8 cellular contexts compared by ENCODE assay signal in genomic region chr10:114026189-114027040, GRCh38. TPM values are rescaled to one million over a fixed set of nuclear protein-coding genes. Genes with fewer than 3 reads are reported as not detected.
DNase-seq lines count a peak whose midpoint lies in the region; ATAC-seq and TF ChIP-seq lines count a peak whose summit lies in the region.

No MANE protein-coding gene starts in this region.

- no peak for TF ChIP-seq CTCF in VCaP (conservative IDR thresholded peaks at IDR 0.05)

- peak overlapping the region; percentile 75 for H3K27ac ChIP-seq in VCaP

- peak; percentile 83 for DNase-seq in Daoy (ENCODE audit: low read depth)
- DNase-seq in lung microvascular endothelial cell (ENCODE audit: low read depth in 2 of 2): peak; percentile 58 to 78
- no peak for DNase-seq in ecto neural progenitor cell (ENCODE audit: low spot score)
- no peak for DNase-seq in NCI-H2029 treated with DMSO at 0.1 percent for 48 hours (lab: John Stamatoyannopoulos, UW)
- no peak for DNase-seq in NCI-H446 (lab: John Stamatoyannopoulos, UW)

- ATAC-seq in HG02981 (IDR thresholded peaks at IDR 0.05; ENCODE audit: unreplicated experiment) (peak; percentile 38), HG03175 (IDR thresholded peaks at IDR 0.05; ENCODE audit: unreplicated experiment) (no peak)

RNA-seq across cellular contexts. Expression of gene ADRB1, which starts 17.3 kb away (rescaled TPM):
- not detected in 2 replicates for total RNA-seq in Daoy (2014; rRNA removed; shearing (Covaris generic))
- total RNA-seq in lung microvascular endothelial cell: 10.5 and 54.4 TPM in 2 replicates

Comparison
In these comparisons a context has a peak if more than half of its experiments do, and no peak if none do; other contexts are left out.
1. DNase-seq: peak in Daoy (single experiment) and lung microvascular endothelial cell (2 of 2); none in ecto neural progenitor cell (single experiment), NCI-H2029 treated with DMSO at 0.1 percent for 48 hours (single experiment) and NCI-H446 (0 of 2).
2. RNA of gene ADRB1, which starts 17.3 kb away (total RNA-seq): 10.5 to 54.4 TPM in lung microvascular endothelial cell; not detected in Daoy; every median in the first group is over 10 times any median in the second.